Comparison of ENCODE assay signal across 29 cellular contexts in the genomic region with DNA sequence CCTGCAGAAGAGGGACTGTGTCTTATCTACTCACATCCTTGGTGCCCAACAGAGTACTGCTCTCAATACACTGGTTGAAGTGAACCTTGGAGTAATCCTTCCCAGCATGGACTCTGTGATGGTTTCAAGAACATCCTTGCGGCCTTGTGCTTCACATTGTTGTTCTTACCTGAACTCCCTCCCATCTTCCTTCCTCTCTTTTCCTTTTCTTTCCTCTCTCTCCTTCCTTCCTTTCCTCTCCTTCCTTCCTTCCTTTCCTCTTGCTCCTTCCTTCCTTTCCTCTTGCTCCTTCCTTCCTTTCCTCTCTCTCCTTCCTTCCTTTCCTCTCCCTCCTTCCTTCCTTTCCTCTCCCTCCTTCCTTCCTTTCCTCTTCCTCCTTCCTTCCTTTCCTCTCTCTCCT. TPM values are rescaled to one million over a fixed set of nuclear protein-coding genes. Genes with fewer than 3 reads are reported as not detected.
"Had no signal": no experiment of that assay in that cellular context is flagged by ENCODE, and none has a peak within 500 bp of the region (broad histone marks: within the 10 kb centered on the region; RNA-seq: fewer than 3 reads in every experiment).

No MANE protein-coding gene starts in this region.

- H3K4me3 ChIP-seq: MG63, SJSA1 had no signal

- H3K9me3 Mint-ChIP-seq: activated CD4-positive, alpha-beta T cell treated with anti-CD3 and anti-CD28 coated beads, Interleukin-2, amount 10 ng/mL, durations not matched to agents 24 days and 14 days; activated naive CD4-positive, alpha-beta T cell treated with anti-CD3 and anti-CD28 coated beads for 36 hours; activated T-helper 17 cell treated with anti-CD3 and anti-CD28 coated beads, Interleukin-2, amount 50 U/mL, for 72 hours; T-helper 1 cell treated with Interleukin-12 subunit alpha and Interleukin-12 subunit beta and Interleukin-4 antibody, amounts not matched to agents 30 μg/mL and 1 μg/mL, for 36 hours had no signal

- DNase-seq: activated CD4-positive, alpha-beta T cell treated with anti-CD3 and anti-CD28 coated beads, Interleukin-2, amount 10 ng/mL, durations not matched to agents 24 days and 14 days; activated CD4-positive, alpha-beta T cell treated with anti-CD3 and anti-CD28 coated beads, Interleukin-2, amount 50 U/mL, for 48 hours; activated CD4-positive, CD25-positive, alpha-beta regulatory T cell treated with anti-CD3 and anti-CD28 coated beads, Interleukin-2, amount 50 U/mL, for 72 hours; activated gamma-delta T cell; activated naive CD4-positive, alpha-beta T cell treated with anti-CD3 and anti-CD28 coated beads for 36 hours; activated T-cell treated with anti-CD3 and anti-CD28 coated beads for 4 hours; activated T-cell treated with anti-CD3 and anti-CD28 coated beads, Interleukin-2, amount 50 U/mL, for 48 hours; anterior cingulate cortex; cerebellar nuclear complex; MG63; MV-4-11; NCI-H1092 treated with DMSO at 0.1 percent for 48 hours; NCI-H1417 treated with DMSO at 0.1 percent for 48 hours; NCI-H1694; NCI-H2029; NCI-H2107; NCI-H2171 treated with DMSO at 0.1 percent for 48 hours; NCI-H226; NCI-H510A; NCI-H526 treated with DMSO at 0.1 percent for 48 hours; NCI-H82; Right ventricle myocardium superior; RPMI8226; SW 1271 had no signal

- H3K4me3 Mint-ChIP-seq: activated CD4-positive, alpha-beta T cell treated with anti-CD3 and anti-CD28 coated beads, Interleukin-2, amount 10 ng/mL, durations not matched to agents 24 days and 14 days; activated naive CD4-positive, alpha-beta T cell treated with anti-CD3 and anti-CD28 coated beads for 36 hours; activated naive CD8-positive, alpha-beta T cell; activated T-helper 17 cell treated with anti-CD3 and anti-CD28 coated beads, Interleukin-2, amount 50 U/mL, for 72 hours; T-helper 1 cell treated with Interleukin-12 subunit alpha and Interleukin-12 subunit beta and Interleukin-4 antibody, amounts not matched to agents 30 μg/mL and 1 μg/mL, for 36 hours had no signal

- H3K27ac ChIP-seq: SJSA1 had no signal

- H3K9me3 ChIP-seq: MG63, SJSA1 had no signal

- ATAC-seq: activated T-helper 17 cell treated with anti-CD3 and anti-CD28 coated beads, Interleukin-2, amount 50 U/mL, for 72 hours; SK-N-SH treated with all-trans-retinoic acid at 6 μM for 48 hours had no signal

- H3K27me3 ChIP-seq: MG63, SJSA1 had no signal

- H3K4me1 ChIP-seq: SJSA1 had no signal

- H3K4me1 Mint-ChIP-seq: activated CD4-positive, alpha-beta T cell treated with anti-CD3 and anti-CD28 coated beads, Interleukin-2, amount 10 ng/mL, durations not matched to agents 24 days and 14 days; activated T-helper 17 cell treated with anti-CD3 and anti-CD28 coated beads, Interleukin-2, amount 50 U/mL, for 72 hours had no signal

- H3K36me3 Mint-ChIP-seq: activated naive CD8-positive, alpha-beta T cell had no signal

- H3K27me3 Mint-ChIP-seq: activated T-helper 17 cell treated with anti-CD3 and anti-CD28 coated beads, Interleukin-2, amount 50 U/mL, for 72 hours had no signal

- H3K27ac Mint-ChIP-seq: activated CD4-positive, alpha-beta T cell treated with anti-CD3 and anti-CD28 coated beads, Interleukin-2, amount 10 ng/mL, durations not matched to agents 24 days and 14 days; activated naive CD4-positive, alpha-beta T cell treated with anti-CD3 and anti-CD28 coated beads for 36 hours; activated naive CD8-positive, alpha-beta T cell; activated T-helper 17 cell treated with anti-CD3 and anti-CD28 coated beads, Interleukin-2, amount 50 U/mL, for 72 hours; T-helper 1 cell treated with Interleukin-12 subunit alpha and Interleukin-12 subunit beta and Interleukin-4 antibody, amounts not matched to agents 30 μg/mL and 1 μg/mL, for 36 hours had no signal

RNA-seq across cellular contexts. Expression of gene LAMB1, which starts 26.3 kb away (rescaled TPM):
- total RNA-seq: activated CD4-positive, alpha-beta T cell treated with anti-CD3 and anti-CD28 coated beads, Interleukin-2, amount 10 ng/mL, durations not matched to agents 24 days and 14 days; activated T-helper 17 cell treated with anti-CD3 and anti-CD28 coated beads, Interleukin-2, amount 50 U/mL, for 72 hours had no signal
